1 cellular context compared by ENCODE assay signal in genomic region chr4:165367040-165367439, GRCh38.
TF ChIP-seq lines count a peak whose summit lies in the region.

No MANE protein-coding gene starts in this region.

TF ChIP-seq in HepG2, 621 proteins besides CTCF, POLR2A, EP300 and RAD21 (continued from another document and continues in another):
- no peak; the same call in 1 of the 2 replicates for TF ChIP-seq KDM3A (CRISPR knock-in tag; IDR thresholded peaks at IDR 0.05; ENCODE audit: low read depth)
- no peak for TF ChIP-seq AKAP8 (CRISPR knock-in tag; IDR thresholded peaks at IDR 0.05)
- TF ChIP-seq MXD3 (CRISPR knock-in tag; IDR thresholded peaks at IDR 0.05) = no peak
- TF ChIP-seq ATF4 (CRISPR knock-in tag; IDR thresholded peaks at IDR 0.05) = peak; percentile 83 to 99; a peak in 3 of 4 replicates
- TF ChIP-seq ZNF136 (CRISPR knock-in tag; IDR thresholded peaks at IDR 0.05; ENCODE audit: low read depth) = no peak
- no peak for TF ChIP-seq NFKB2 (CRISPR knock-in tag; IDR thresholded peaks at IDR 0.05; ENCODE audit: borderline replicate concordance)
- no peak for TF ChIP-seq ZNF816 (CRISPR knock-in tag; IDR thresholded peaks at IDR 0.05; ENCODE audit: borderline replicate concordance)
- TF ChIP-seq ARID5B (CRISPR knock-in tag; IDR thresholded peaks at IDR 0.05) = peak; percentile 97
- TF ChIP-seq ZKSCAN8 (CRISPR knock-in tag; IDR thresholded peaks at IDR 0.05; ENCODE audit: borderline replicate concordance) = 0 out of 2 replicates have a peak, but pooled peaks have one; percentile 21
- no peak for TF ChIP-seq CENPBD1 (CRISPR knock-in tag; IDR thresholded peaks at IDR 0.05; ENCODE audit: borderline replicate concordance, low read depth)
- TF ChIP-seq ZNF781 (CRISPR knock-in tag; IDR thresholded peaks at IDR 0.05; ENCODE audit: borderline replicate concordance, not compliant biosample characterization) = no peak
- TF ChIP-seq NFE2 (CRISPR knock-in tag; IDR thresholded peaks at IDR 0.05) = no peak
- TF ChIP-seq ZNF383 (CRISPR knock-in tag; IDR thresholded peaks at IDR 0.05; ENCODE audit: borderline replicate concordance) = no peak
- TF ChIP-seq ZBTB7A (CRISPR knock-in tag; IDR thresholded peaks at IDR 0.05) = no peak
- TF ChIP-seq SAP130 (CRISPR knock-in tag; IDR thresholded peaks at IDR 0.05; ENCODE audit: low read depth) = peak; percentile 70
- TF ChIP-seq, protein P1, sequence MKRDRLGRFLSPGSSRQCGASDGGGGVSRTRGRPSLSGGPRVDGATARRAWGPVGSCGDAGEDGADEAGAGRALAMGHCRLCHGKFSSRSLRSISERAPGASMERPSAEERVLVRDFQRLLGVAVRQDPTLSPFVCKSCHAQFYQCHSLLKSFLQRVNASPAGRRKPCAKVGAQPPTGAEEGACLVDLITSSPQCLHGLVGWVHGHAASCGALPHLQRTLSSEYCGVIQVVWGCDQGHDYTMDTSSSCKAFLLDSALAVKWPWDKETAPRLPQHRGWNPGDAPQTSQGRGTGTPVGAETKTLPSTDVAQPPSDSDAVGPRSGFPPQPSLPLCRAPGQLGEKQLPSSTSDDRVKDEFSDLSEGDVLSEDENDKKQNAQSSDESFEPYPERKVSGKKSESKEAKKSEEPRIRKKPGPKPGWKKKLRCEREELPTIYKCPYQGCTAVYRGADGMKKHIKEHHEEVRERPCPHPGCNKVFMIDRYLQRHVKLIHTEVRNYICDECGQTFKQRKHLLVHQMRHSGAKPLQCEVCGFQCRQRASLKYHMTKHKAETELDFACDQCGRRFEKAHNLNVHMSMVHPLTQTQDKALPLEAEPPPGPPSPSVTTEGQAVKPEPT (CRISPR knock-in tag; IDR thresholded peaks at IDR 0.05; ENCODE audit: low read depth) = peak; percentile 86
- TF ChIP-seq NFKBIZ (CRISPR knock-in tag; IDR thresholded peaks at IDR 0.05) = 0 out of 2 replicates have a peak, but pooled peaks have one; percentile 33
- no peak for TF ChIP-seq ZSCAN25 (CRISPR knock-in tag; IDR thresholded peaks at IDR 0.05)
- TF ChIP-seq THAP9 (CRISPR knock-in tag; IDR thresholded peaks at IDR 0.05; ENCODE audit: borderline replicate concordance) = no peak
- TF ChIP-seq, protein P2, sequence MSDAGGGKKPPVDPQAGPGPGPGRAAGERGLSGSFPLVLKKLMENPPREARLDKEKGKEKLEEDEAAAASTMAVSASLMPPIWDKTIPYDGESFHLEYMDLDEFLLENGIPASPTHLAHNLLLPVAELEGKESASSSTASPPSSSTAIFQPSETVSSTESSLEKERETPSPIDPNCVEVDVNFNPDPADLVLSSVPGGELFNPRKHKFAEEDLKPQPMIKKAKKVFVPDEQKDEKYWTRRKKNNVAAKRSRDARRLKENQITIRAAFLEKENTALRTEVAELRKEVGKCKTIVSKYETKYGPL (CRISPR knock-in tag; IDR thresholded peaks at IDR 0.05) = no peak
- no peak for TF ChIP-seq BRF2 (CRISPR knock-in tag; IDR thresholded peaks at IDR 0.05)
- no peak for TF ChIP-seq U2AF1 (optimal IDR thresholded peaks at IDR 0.05; ENCODE audit: low read depth, low read length)
- TF ChIP-seq HOXD1 (CRISPR knock-in tag; IDR thresholded peaks at IDR 0.05) = no peak
- TF ChIP-seq, protein P3, sequence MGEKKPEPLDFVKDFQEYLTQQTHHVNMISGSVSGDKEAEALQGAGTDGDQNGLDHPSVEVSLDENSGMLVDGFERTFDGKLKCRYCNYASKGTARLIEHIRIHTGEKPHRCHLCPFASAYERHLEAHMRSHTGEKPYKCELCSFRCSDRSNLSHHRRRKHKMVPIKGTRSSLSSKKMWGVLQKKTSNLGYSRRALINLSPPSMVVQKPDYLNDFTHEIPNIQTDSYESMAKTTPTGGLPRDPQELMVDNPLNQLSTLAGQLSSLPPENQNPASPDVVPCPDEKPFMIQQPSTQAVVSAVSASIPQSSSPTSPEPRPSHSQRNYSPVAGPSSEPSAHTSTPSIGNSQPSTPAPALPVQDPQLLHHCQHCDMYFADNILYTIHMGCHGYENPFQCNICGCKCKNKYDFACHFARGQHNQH (CRISPR knock-in tag; IDR thresholded peaks at IDR 0.05) = no peak
- TF ChIP-seq SMAD3 (CRISPR knock-in tag; IDR thresholded peaks at IDR 0.05) = peak; percentile 73; the same call in 1 of the 2 replicates
- TF ChIP-seq EEA1 (CRISPR knock-in tag; IDR thresholded peaks at IDR 0.05; ENCODE audit: borderline replicate concordance) = no peak
- TF ChIP-seq SYNCRIP (IDR thresholded peaks at IDR 0.05; ENCODE audit: insufficient read depth, low read depth, low read length) = no peak
- TF ChIP-seq ZNF556 (CRISPR knock-in tag; IDR thresholded peaks at IDR 0.05; ENCODE audit: borderline replicate concordance) = no peak
- no peak for TF ChIP-seq ZNF605 (CRISPR knock-in tag; IDR thresholded peaks at IDR 0.05)
- no peak for TF ChIP-seq ZNF772 (CRISPR knock-in tag; IDR thresholded peaks at IDR 0.05)
- no peak for TF ChIP-seq MLX (CRISPR knock-in tag; IDR thresholded peaks at IDR 0.05)
- no peak for TF ChIP-seq KAT7 (CRISPR knock-in tag; IDR thresholded peaks at IDR 0.05; ENCODE audit: borderline replicate concordance)
- no peak for TF ChIP-seq ZNF549 (CRISPR knock-in tag; IDR thresholded peaks at IDR 0.05)
- no peak for TF ChIP-seq TRIM24 (CRISPR knock-in tag; IDR thresholded peaks at IDR 0.05)
- peak; percentile 93 for TF ChIP-seq NCOA2 (CRISPR knock-in tag; IDR thresholded peaks at IDR 0.05)
- peak; percentile 14 for TF ChIP-seq SKI (IDR thresholded peaks at IDR 0.05; ENCODE audit: partially characterized antibody)
- no peak for TF ChIP-seq CBX2 (IDR thresholded peaks at IDR 0.05; ENCODE audit: low read depth, low read length)
- no peak for TF ChIP-seq CBX2 (CRISPR knock-in tag; IDR thresholded peaks at IDR 0.05; ENCODE audit: low read depth)
- TF ChIP-seq YEATS2 (CRISPR knock-in tag; IDR thresholded peaks at IDR 0.05; ENCODE audit: borderline replicate concordance) = no peak
- TF ChIP-seq ZHX2 (IDR thresholded peaks at IDR 0.05; ENCODE audit: low read depth) = no peak
- TF ChIP-seq ZHX2 (CRISPR knock-in tag; IDR thresholded peaks at IDR 0.05; ENCODE audit: borderline replicate concordance) = no peak
- TF ChIP-seq THAP11 (CRISPR knock-in tag; IDR thresholded peaks at IDR 0.05) = no peak
- no peak for TF ChIP-seq CHD4 (IDR thresholded peaks at IDR 0.05; ENCODE audit: borderline replicate concordance, low read length)
- TF ChIP-seq MXI1 (IDR thresholded peaks at IDR 0.05; ENCODE audit: borderline replicate concordance, low read depth, low read length) = no peak; the same call in 2 of the 3 replicates
- no peak for TF ChIP-seq SP4 (CRISPR knock-in tag; IDR thresholded peaks at IDR 0.05)
